ENCODE assay signal across 7 cellular contexts in the genomic region with DNA sequence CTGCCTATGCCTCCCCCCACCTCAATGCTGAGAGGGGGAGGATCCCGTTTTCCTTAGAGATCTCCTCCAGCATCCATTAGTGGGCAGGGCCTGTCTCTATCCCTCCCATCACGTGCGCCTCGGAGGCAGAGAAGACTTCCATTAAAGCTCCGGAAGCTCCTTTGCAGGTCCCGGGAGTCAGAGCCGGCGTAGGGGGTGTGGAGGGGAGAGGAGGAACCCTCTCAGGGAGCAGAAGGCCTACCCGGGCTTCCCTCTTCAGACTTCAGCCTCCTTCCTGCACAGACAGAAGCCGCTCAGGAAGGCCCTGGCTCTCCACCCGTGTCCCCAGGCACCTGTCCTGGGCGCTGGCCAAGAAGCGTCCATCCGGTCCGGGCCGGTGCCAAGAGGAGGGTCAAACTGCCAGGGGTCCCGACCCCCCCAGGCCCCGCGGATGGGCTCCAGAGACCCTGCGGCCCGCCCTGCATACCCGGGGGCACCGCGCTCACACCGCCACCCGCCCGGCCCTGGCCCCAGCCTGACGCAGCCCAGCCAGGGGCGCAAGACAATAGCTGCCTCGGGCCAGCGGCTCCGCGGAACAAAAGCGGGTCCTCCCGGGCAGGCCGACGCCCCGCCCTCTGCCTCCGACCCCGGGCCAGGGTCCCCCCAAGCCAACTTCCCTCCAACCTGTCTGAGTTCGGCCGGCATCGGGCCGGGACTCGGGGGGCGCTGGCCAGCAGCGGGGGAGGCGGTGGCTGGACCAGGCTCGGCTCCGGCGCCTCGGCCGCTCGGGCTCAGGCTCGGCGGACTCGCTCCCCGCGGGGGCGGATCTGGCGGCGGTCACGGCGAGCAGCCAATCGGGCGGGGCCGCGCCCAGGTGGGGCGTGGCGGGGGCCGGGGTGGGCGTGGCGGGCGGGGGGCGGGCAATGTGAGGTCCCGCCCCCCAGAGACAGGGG. TPM values are rescaled to one million over a fixed set of nuclear protein-coding genes. Genes with fewer than 3 reads are reported as not detected.
DNase-seq lines count a peak whose midpoint lies in the region; ATAC-seq and TF ChIP-seq lines count a peak whose summit lies in the region.

No MANE protein-coding gene starts in this region.

- H3K4me3 ChIP-seq in prostate gland (peak overlapping the region; percentile 53 to 72), urinary bladder (ENCODE audit: low read depth, low read length) (peak overlapping the region; percentile 55)

- peak; percentile 87 for TF ChIP-seq POLR2A in prostate gland (IDR thresholded peaks at IDR 0.05)

- H3K4me1 ChIP-seq in prostate gland (replicated peaks), result peaks cover 4% of the 10 kb centered on the region
- no peaks in the 10 kb centered on the region for H3K4me1 ChIP-seq in urinary bladder (ENCODE audit: insufficient read depth)

- under 1% methylated on average over 47 of the region's 76 CpGs for WGBS in prostate gland
- WGBS in urinary bladder, result 1% methylated on average over 76 of the region's 76 CpGs

- H3K36me3 ChIP-seq in prostate gland (no peaks in the 10 kb centered on the region), urinary bladder (ENCODE audit: insufficient read depth) (no peaks in the 10 kb centered on the region)

- no peaks in the 10 kb centered on the region for H3K27me3 ChIP-seq in prostate gland (replicated peaks; ENCODE audit: insufficient read depth)

- TF ChIP-seq CTCF in prostate gland (IDR thresholded peaks at IDR 0.05), result peak in 1 of 4 experiments; percentile 7

- DNase-seq in M059J (ENCODE audit: low read depth) (peak; percentile 58), T-helper 1 cell (peak; percentile 34 to 63 (median 47)), left ventricle myocardium superior (peak; percentile 91), prostate gland (ENCODE audit: low spot score) (peak; percentile 69)

- intact Hi-C loops in left ventricle myocardium superior (cut with micrococcal nuclease), result no loop called here
- intact Hi-C loops in prostate gland (cut with DNase I), result no loop called here

- peak; percentile 67 for ATAC-seq in GM18498 (IDR thresholded peaks at IDR 0.05; ENCODE audit: unreplicated experiment)
- peak; percentile 78 for ATAC-seq in left ventricle myocardium superior

- H3K27ac ChIP-seq in angular gyrus (ENCODE audit: low read depth, low read length) (peak overlapping the region; percentile 44), prostate gland (peak overlapping the region; percentile 79 to 80), urinary bladder (ENCODE audit: low read depth) (no peak overlapping the region)

- no peaks in the 10 kb centered on the region for H3K9me3 ChIP-seq in prostate gland

RNA-seq across cellular contexts. Expression of gene ARVCF, which starts 29.9 kb away (rescaled TPM):
- 4.8 and 5.1 TPM in 2 replicates for total RNA-seq in M059J (2014; rRNA removed; shearing (Covaris generic))
- total RNA-seq in left ventricle myocardium superior (26.8 TPM), prostate gland (10 to 100 TPM; 39.6 to 65.9 TPM), urinary bladder (15.4 TPM)
- 16.0 TPM for polyA plus RNA-seq in urinary bladder

RNA-seq across cellular contexts. Expression of gene TANGO2, which starts 34.2 kb away (rescaled TPM):
- 34.0 and 36.1 TPM in 2 replicates for total RNA-seq in M059J (2014; rRNA removed; shearing (Covaris generic))
- total RNA-seq in left ventricle myocardium superior, result 71.5 TPM
- 10 to 100 TPM; 34.3 to 40.1 TPM for total RNA-seq in prostate gland
- 13.6 TPM for total RNA-seq in urinary bladder
- polyA plus RNA-seq in urinary bladder, result 25.5 TPM

RNA-seq across cellular contexts. Expression of gene TXNRD2, which starts 45.1 kb away (rescaled TPM):
- total RNA-seq in M059J (2014; rRNA removed; shearing (Covaris generic)), result 20.7 and 21.8 TPM in 2 replicates
- total RNA-seq in left ventricle myocardium superior (42.4 TPM), prostate gland (10 to 100 TPM; 62.1 to 84.5 TPM), urinary bladder (14.5 TPM)
- 18.1 TPM for polyA plus RNA-seq in urinary bladder

RNA-seq across cellular contexts. Expression of gene COMT, which starts 45.1 kb away (rescaled TPM):
- total RNA-seq in M059J (2014; rRNA removed; shearing (Covaris generic)), result 182 and 248 TPM in 2 replicates
- total RNA-seq in left ventricle myocardium superior (83.4 TPM), prostate gland (100 to 1,000 TPM; 456 to 513 TPM), urinary bladder (52.7 TPM)
- polyA plus RNA-seq in urinary bladder, result 198 TPM
